ENCODE assay signal across 16 cellular contexts in the genomic region with DNA sequence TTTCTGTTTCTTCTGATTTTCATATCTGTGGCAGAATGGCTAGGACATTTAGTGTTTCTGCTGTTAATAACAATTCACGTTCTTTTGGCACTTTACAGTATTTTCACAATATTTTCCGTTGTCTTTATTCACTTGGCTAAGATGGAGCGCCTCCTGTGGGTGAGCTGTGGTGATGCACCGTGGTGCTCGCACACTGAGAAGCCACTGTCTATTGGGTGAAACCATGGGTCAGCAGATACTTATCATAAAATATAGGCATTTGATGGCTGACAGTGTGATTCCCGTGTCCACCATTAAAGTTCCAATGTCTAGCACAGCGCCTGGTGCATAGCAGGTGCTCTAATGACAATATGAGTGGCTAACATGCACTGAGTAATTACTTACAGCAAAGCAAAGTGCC.
DNase-seq lines count a peak whose midpoint lies in the region; ATAC-seq and TF ChIP-seq lines count a peak whose summit lies in the region.
"Had no signal": no experiment of that assay in that cellular context is flagged by ENCODE, and none has a peak within 500 bp of the region (broad histone marks: within the 10 kb centered on the region; RNA-seq: fewer than 3 reads in every experiment).

No MANE protein-coding gene starts in this region.

- H3K9me3 Mint-ChIP-seq in activated naive CD4-positive, alpha-beta T cell treated with anti-CD3 and anti-CD28 coated beads, Interleukin-2, amount 50 U/mL, for 24 hours, result no peaks in the 10 kb centered on the region
- H3K9me3 Mint-ChIP-seq in effector memory CD8-positive, alpha-beta T cell, result no peaks in the 10 kb centered on the region

- H3K27me3 ChIP-seq in thyroid gland, result no peaks in the 10 kb centered on the region
- H3K27me3 ChIP-seq: colonic mucosa, uterus had no signal

- no peaks in the 10 kb centered on the region for H3K36me3 ChIP-seq in thyroid gland
- H3K36me3 ChIP-seq: colonic mucosa, uterus had no signal

- in situ Hi-C loops in KBM-7 (cut with MboI; ENCODE audit: low pct_unique_long_range_greater_than_20kb, low sequenced_read_pairs), result no loop called here

- peak; percentile 81 for TF ChIP-seq CTCF in LNCAP (IDR thresholded peaks at IDR 0.05)
- TF ChIP-seq CTCF in epithelial cell of esophagus (IDR thresholded peaks at IDR 0.05; ENCODE audit: insufficient read depth, low read depth, low read length, missing control alignments), result peak; percentile 5
- TF ChIP-seq CTCF in thyroid gland (IDR thresholded peaks at IDR 0.05), result no peak

- no peak overlapping the region for H3K27ac ChIP-seq in thyroid gland
- H3K27ac ChIP-seq: colonic mucosa, uterus had no signal

- no peak for ATAC-seq in effector memory CD8-positive, alpha-beta T cell (replicated peaks)
- ATAC-seq: naive thymus-derived CD4-positive, alpha-beta T cell had no signal

- H3K4me3 Mint-ChIP-seq in activated naive CD4-positive, alpha-beta T cell treated with anti-CD3 and anti-CD28 coated beads, Interleukin-2, amount 50 U/mL, for 24 hours, result no peak overlapping the region
- no peak overlapping the region for H3K4me3 Mint-ChIP-seq in effector memory CD8-positive, alpha-beta T cell
- H3K4me3 Mint-ChIP-seq: activated naive CD8-positive, alpha-beta T cell treated with anti-CD3 and anti-CD28 coated beads, Interleukin-2, amount 10 ng/mL, durations not matched to agents 7 days and 5 days; naive thymus-derived CD4-positive, alpha-beta T cell had no signal

- DNase-seq in activated naive CD4-positive, alpha-beta T cell treated with anti-CD3 and anti-CD28 coated beads, Interleukin-2, amount 50 U/mL, for 16 hours, result no peak
- no peak for DNase-seq in epithelial cell of esophagus (ENCODE audit: low read depth)
- peak; percentile 30 for DNase-seq in stimulated activated CD8-positive, alpha-beta memory T cell treated with anti-CD3 and anti-CD28 coated beads, Interleukin-4, amount 100 ng/mL, for 48 hours
- no peak for DNase-seq in effector memory CD8-positive, alpha-beta T cell
- no peak for DNase-seq in thyroid gland
- DNase-seq in KBM-7, result no peak
- DNase-seq: activated naive CD8-positive, alpha-beta T cell treated with anti-CD3 and anti-CD28 coated beads, Interleukin-2, amount 10 ng/mL, durations not matched to agents 7 days and 5 days; colonic mucosa; foreskin fibroblast; naive thymus-derived CD4-positive, alpha-beta T cell; NCI-H187; NK-92 treated with Interleukin-12 subunit alpha and Interleukin-12 subunit beta, amount 100 ng/mL, for 24 hours; SW 1271; uterus had no signal

- no peak for TF ChIP-seq POLR2A in thyroid gland (IDR thresholded peaks at IDR 0.05)

- intact Hi-C loops in thyroid gland (cut with DNase I), result no loop called here

- H3K4me1 ChIP-seq in thyroid gland, result no peaks in the 10 kb centered on the region
- H3K4me1 ChIP-seq: colonic mucosa, uterus had no signal

- H3K4me3 ChIP-seq in epithelial cell of esophagus (ENCODE audit: low read length) (no peak overlapping the region), thyroid gland (replicated peaks in 1 of 3) (no peak overlapping the region)
- H3K4me3 ChIP-seq: colonic mucosa, uterus had no signal

- H3K36me3 Mint-ChIP-seq in activated naive CD4-positive, alpha-beta T cell treated with anti-CD3 and anti-CD28 coated beads, Interleukin-2, amount 50 U/mL, for 24 hours, result no peaks in the 10 kb centered on the region
- no peaks in the 10 kb centered on the region for H3K36me3 Mint-ChIP-seq in effector memory CD8-positive, alpha-beta T cell (ENCODE audit: insufficient read depth)
- H3K36me3 Mint-ChIP-seq: activated naive CD8-positive, alpha-beta T cell treated with anti-CD3 and anti-CD28 coated beads, Interleukin-2, amount 10 ng/mL, durations not matched to agents 7 days and 5 days had no signal

- H3K27ac Mint-ChIP-seq in activated naive CD4-positive, alpha-beta T cell treated with anti-CD3 and anti-CD28 coated beads, Interleukin-2, amount 50 U/mL, for 24 hours, result peak overlapping the region; percentile 13
- no peak overlapping the region for H3K27ac Mint-ChIP-seq in effector memory CD8-positive, alpha-beta T cell
- H3K27ac Mint-ChIP-seq: activated naive CD8-positive, alpha-beta T cell treated with anti-CD3 and anti-CD28 coated beads, Interleukin-2, amount 10 ng/mL, durations not matched to agents 7 days and 5 days; naive thymus-derived CD4-positive, alpha-beta T cell had no signal

- no peaks in the 10 kb centered on the region for H3K4me1 Mint-ChIP-seq in activated naive CD4-positive, alpha-beta T cell treated with anti-CD3 and anti-CD28 coated beads, Interleukin-2, amount 50 U/mL, for 24 hours
- no peaks in the 10 kb centered on the region for H3K4me1 Mint-ChIP-seq in effector memory CD8-positive, alpha-beta T cell (ENCODE audit: low read depth in 2 of 2)
- H3K4me1 Mint-ChIP-seq: activated naive CD8-positive, alpha-beta T cell treated with anti-CD3 and anti-CD28 coated beads, Interleukin-2, amount 10 ng/mL, durations not matched to agents 7 days and 5 days had no signal

- H3K9me3 ChIP-seq in thyroid gland, result no peaks in the 10 kb centered on the region
- H3K9me3 ChIP-seq: colonic mucosa, uterus had no signal

- no peaks in the 10 kb centered on the region for H3K27me3 Mint-ChIP-seq in activated naive CD4-positive, alpha-beta T cell treated with anti-CD3 and anti-CD28 coated beads, Interleukin-2, amount 50 U/mL, for 24 hours
- peaks cover 12 to 23% of the 10 kb centered on the region in 2 donors for H3K27me3 Mint-ChIP-seq in effector memory CD8-positive, alpha-beta T cell
- H3K27me3 Mint-ChIP-seq: naive thymus-derived CD4-positive, alpha-beta T cell had no signal

- 49 to 55% methylated on average over 7 of the region's 7 CpGs for WGBS in thyroid gland, 2 donors

Comparison
In these comparisons a context has a peak if more than half of its experiments do, and no peak if none do; other contexts are left out.
1. CTCF ChIP-seq: peak in LNCAP (single experiment) and epithelial cell of esophagus (single experiment); none in thyroid gland (0 of 6).